7 cellular contexts compared by ENCODE assay signal in genomic region chr4:83109480-83110221, GRCh38. TPM values are rescaled to one million over a fixed set of nuclear protein-coding genes. Genes with fewer than 3 reads are reported as not detected.
A peak's percentile ranks its signal among the peaks of the same experiment; 100 is the strongest.
DNase-seq lines count a peak whose midpoint lies in the region; ATAC-seq, FAIRE-seq and TF ChIP-seq lines count a peak whose summit lies in the region.

No MANE protein-coding gene starts in this region.

- CTCF ChIA-PET in activated CD4-positive, alpha-beta T cell treated with anti-CD3 and anti-CD28 coated beads, Interleukin-2, amount 10 ng/mL, durations not matched to agents 7 days and 5 days (lab: Charles Lee), result interaction anchor here (0.5 to 3.8 kb wide), 27 partner anchors 8 to 174 kb away, joined by 3 to 25 read pairs (median 4); partner anchors contain the start of genes COPS4 and COQ2
- CTCF ChIA-PET in endothelial cell of umbilical vein (lab: Charles Lee), result interaction anchor here (0.7 to 3.6 kb wide), 35 partner anchors 9 to 211 kb away, joined by 3 to 47 read pairs (median 4); partner anchors contain the start of genes COPS4, COQ2 and THAP9

- TF ChIP-seq POLR2A in GM15510 (IDR thresholded peaks at IDR 0.05; ENCODE audit: borderline replicate concordance, extremely low read depth, insufficient read length) (peak; percentile 36), endothelial cell of umbilical vein (IDR thresholded peaks at IDR 0.05; ENCODE audit: low read depth, low read length) (peak; percentile 20)

- no peak for FAIRE-seq in endothelial cell of umbilical vein (lab: Jason Lieb, UNC)

- H3K4me2 ChIP-seq in endothelial cell of umbilical vein (ENCODE audit: insufficient read depth, low read length), result peak overlapping the region; percentile 88

- intact Hi-C loops in endothelial cell of umbilical vein (cut with micrococcal nuclease), result loop anchor here (1.0 kb wide), 3 partner anchors 35 to 144 kb away; no protein-coding TSS in a partner anchor

- no peaks in the 10 kb centered on the region for H3K9me3 ChIP-seq in endothelial cell of umbilical vein (replicated peaks; ENCODE audit: control insufficient read depth, insufficient read depth, low read length)

- H3K79me2 ChIP-seq in endothelial cell of umbilical vein (ENCODE audit: control insufficient read depth, insufficient read depth, low read length), result no peaks in the 10 kb centered on the region

- TF ChIP-seq CTCF in endothelial cell of umbilical vein (IDR thresholded peaks at IDR 0.05; ENCODE audit: extremely low read depth in 1 of 2, insufficient read depth in 1 of 2, low read depth in 1 of 2, low read length in 2 of 2) (no peak), type B pancreatic cell (conservative IDR thresholded peaks at IDR 0.05) (no peak)

- ATAC-seq in HG02610 (IDR thresholded peaks at IDR 0.05; ENCODE audit: unreplicated experiment), result peak; percentile 8

- H3K27ac Mint-ChIP-seq in activated CD4-positive, alpha-beta T cell treated with anti-CD3 and anti-CD28 coated beads, Interleukin-2, amount 10 ng/mL, durations not matched to agents 7 days and 5 days, result peak overlapping the region; percentile 92
- H3K27ac Mint-ChIP-seq in type B pancreatic cell, result peak overlapping the region; percentile 93

- H3K4me1 ChIP-seq in endothelial cell of umbilical vein (ENCODE audit: control insufficient read depth, extremely low read depth, insufficient read depth, low read length), result peaks cover 11% of the 10 kb centered on the region

- H3K27me3 ChIP-seq in endothelial cell of umbilical vein (ENCODE audit: control insufficient read depth in 2 of 2, insufficient read depth in 2 of 2, low read length in 2 of 2), result no peaks in the 10 kb centered on the region

- H3K27ac ChIP-seq in endothelial cell of umbilical vein (ENCODE audit: insufficient read depth, low read depth, low read length), result peak overlapping the region; percentile 71

- peak overlapping the region; percentile 94 for H2AFZ ChIP-seq in endothelial cell of umbilical vein (ENCODE audit: low read depth, low read length)

- no TSS peak for BruUV-seq in endothelial cell of umbilical vein (replicated peaks; lab: Mats Ljungman, UMichigan)

- H3K9me1 ChIP-seq in endothelial cell of umbilical vein (replicated peaks; ENCODE audit: control insufficient read depth, extremely low read depth, insufficient read depth, low read length), result no peaks in the 10 kb centered on the region

- peaks cover 82% of the 10 kb centered on the region for H3K36me3 Mint-ChIP-seq in activated CD4-positive, alpha-beta T cell treated with anti-CD3 and anti-CD28 coated beads, Interleukin-2, amount 10 ng/mL, durations not matched to agents 7 days and 5 days (ENCODE audit: low read depth)
- no peaks in the 10 kb centered on the region for H3K36me3 Mint-ChIP-seq in type B pancreatic cell

- H3K27me3 Mint-ChIP-seq in activated CD4-positive, alpha-beta T cell treated with anti-CD3 and anti-CD28 coated beads, Interleukin-2, amount 10 ng/mL, durations not matched to agents 7 days and 5 days, result no peaks in the 10 kb centered on the region
- H3K27me3 Mint-ChIP-seq in type B pancreatic cell, result peaks cover 10% of the 10 kb centered on the region

- H3K36me3 ChIP-seq in endothelial cell of umbilical vein (ENCODE audit: control insufficient read depth in 2 of 2, extremely low read depth in 1 of 2, insufficient read depth in 2 of 2, low read length in 2 of 2), result no peaks in the 10 kb centered on the region

- peak overlapping the region; percentile 79 for H3K9ac ChIP-seq in endothelial cell of umbilical vein (replicated peaks; ENCODE audit: extremely low read depth, insufficient read depth, low read length)

- H4K20me1 ChIP-seq in endothelial cell of umbilical vein (replicated peaks; ENCODE audit: control insufficient read depth, extremely low read depth, insufficient read depth, low read length), result no peaks in the 10 kb centered on the region

- peak; percentile 20 for DNase-seq in NCI-H128 (lab: John Stamatoyannopoulos, UW; ENCODE audit: unreplicated experiment)
- DNase-seq in activated CD4-positive, alpha-beta T cell treated with anti-CD3 and anti-CD28 coated beads, Interleukin-2, amount 10 ng/mL, durations not matched to agents 7 days and 5 days, result peak; percentile 39
- DNase-seq in endothelial cell of umbilical vein (ENCODE audit: low read depth, low spot score), result peak; percentile 52
- peak; percentile 46 for DNase-seq in myocyte (ENCODE audit: low read depth)
- DNase-seq in type B pancreatic cell (ENCODE audit: extremely low spot score, unreplicated experiment), result peak; percentile 72

- H3K9me3 Mint-ChIP-seq in activated CD4-positive, alpha-beta T cell treated with anti-CD3 and anti-CD28 coated beads, Interleukin-2, amount 10 ng/mL, durations not matched to agents 7 days and 5 days, result no peaks in the 10 kb centered on the region
- H3K9me3 Mint-ChIP-seq in type B pancreatic cell, result no peaks in the 10 kb centered on the region

- peak overlapping the region; percentile 92 for H3K4me3 Mint-ChIP-seq in activated CD4-positive, alpha-beta T cell treated with anti-CD3 and anti-CD28 coated beads, Interleukin-2, amount 10 ng/mL, durations not matched to agents 7 days and 5 days
- H3K4me3 Mint-ChIP-seq in type B pancreatic cell, result peak overlapping the region; percentile 94

- H3K4me1 Mint-ChIP-seq in activated CD4-positive, alpha-beta T cell treated with anti-CD3 and anti-CD28 coated beads, Interleukin-2, amount 10 ng/mL, durations not matched to agents 7 days and 5 days, result peaks cover 57% of the 10 kb centered on the region
- peaks cover 7% of the 10 kb centered on the region for H3K4me1 Mint-ChIP-seq in type B pancreatic cell (ENCODE audit: unreplicated experiment)

- dilution Hi-C loops in endothelial cell of umbilical vein (cut with MboI; ENCODE audit: extremely low pct_ligation_motif_present, low sequenced_read_pairs), result no loop called here

- POLR2A ChIA-PET in activated CD4-positive, alpha-beta T cell treated with anti-CD3 and anti-CD28 coated beads, Interleukin-2, amount 10 ng/mL, durations not matched to agents 7 days and 5 days (lab: Charles Lee), result interaction anchor here (0.6 to 1.0 kb wide), 3 partner anchors 101 to 123 kb away, joined by 3 to 6 read pairs (median 5); no protein-coding TSS in a partner anchor
- POLR2A ChIA-PET in endothelial cell of umbilical vein (lab: Charles Lee), result interaction anchor here (1.1 kb wide), 1 partner anchor 12 kb away, joined by 3 read pairs; no protein-coding TSS in a partner anchor

- H3K4me3 ChIP-seq in endothelial cell of umbilical vein (replicated peaks in 1 of 3; ENCODE audit: insufficient read depth in 1 of 3, low read depth in 1 of 3, low read length in 3 of 3), result peak overlapping the region; percentile 48 to 78 (median 70)

TF ChIP-seq in endothelial cell of umbilical vein, 7 proteins besides CTCF, POLR2A, EP300 and RAD21:
- TF ChIP-seq EZH2 (IDR thresholded peaks at IDR 0.05; ENCODE audit: borderline replicate concordance, low read depth, low read length, severe bottlenecking) (no peak), POLR2AphosphoS5 (IDR thresholded peaks at IDR 0.05; ENCODE audit: insufficient read depth, low read depth, low read length) (peak; percentile 22)

RNA-seq across cellular contexts. Expression of gene PLAC8, which starts 4.9 kb away (rescaled TPM):
- total RNA-seq in activated CD4-positive, alpha-beta T cell treated with anti-CD3 and anti-CD28 coated beads, Interleukin-2, amount 10 ng/mL, durations not matched to agents 7 days and 5 days, result 100 to 1,000 TPM; 395 to 418 TPM
- total RNA-seq in endothelial cell of umbilical vein (5.7 and 12.1 TPM in 2 replicates), myocyte (4.4 and 17.5 TPM in 2 replicates), type B pancreatic cell (ENCODE audit: low replicate concordance) (38.4 and 60.9 TPM in 2 replicates)
- 4.1 and 4.9 TPM in 2 replicates for polyA plus RNA-seq in endothelial cell of umbilical vein
- polyA plus RNA-seq in endothelial cell of umbilical vein (2011; cell fraction: cytosol; rRNA removed), result 3.9 and 4.1 TPM in 2 replicates
- polyA plus RNA-seq in endothelial cell of umbilical vein (2011; cell fraction: nucleus; rRNA removed), result 1.9 and 2.1 TPM in 2 replicates
- 8.0 and 14.5 TPM in 2 replicates for polyA plus RNA-seq in endothelial cell of umbilical vein (2012)
- 3.0 and 5.9 TPM in 2 replicates for polyA minus RNA-seq in endothelial cell of umbilical vein
- polyA minus RNA-seq in endothelial cell of umbilical vein (2011; cell fraction: cytosol; rRNA and poly(A)+ RNA removed), result 8.1 TPM
- 1.2 and 1.3 TPM in 2 replicates for polyA minus RNA-seq in endothelial cell of umbilical vein (2011; cell fraction: nucleus; rRNA and poly(A)+ RNA removed)
- polyA plus RNA-seq in myocyte (2012), result 2.3 TPM

Comparison
In these comparisons a context has a peak if more than half of its experiments do, and no peak if none do; other contexts are left out.
1. Peak in every context shown above with its lines: DNase-seq, ATAC-seq, H3K4me3 ChIP-seq and H3K27ac ChIP-seq.
2. DNase-seq: peak in every context shown above with its lines; median percentile 72 in type B pancreatic cell; 52 in endothelial cell of umbilical vein; 46 in myocyte; 39 in activated CD4-positive, alpha-beta T cell treated with anti-CD3 and anti-CD28 coated beads, Interleukin-2, amount 10 ng/mL, durations not matched to agents 7 days and 5 days; 20 in NCI-H128.